In the genomic region with DNA sequence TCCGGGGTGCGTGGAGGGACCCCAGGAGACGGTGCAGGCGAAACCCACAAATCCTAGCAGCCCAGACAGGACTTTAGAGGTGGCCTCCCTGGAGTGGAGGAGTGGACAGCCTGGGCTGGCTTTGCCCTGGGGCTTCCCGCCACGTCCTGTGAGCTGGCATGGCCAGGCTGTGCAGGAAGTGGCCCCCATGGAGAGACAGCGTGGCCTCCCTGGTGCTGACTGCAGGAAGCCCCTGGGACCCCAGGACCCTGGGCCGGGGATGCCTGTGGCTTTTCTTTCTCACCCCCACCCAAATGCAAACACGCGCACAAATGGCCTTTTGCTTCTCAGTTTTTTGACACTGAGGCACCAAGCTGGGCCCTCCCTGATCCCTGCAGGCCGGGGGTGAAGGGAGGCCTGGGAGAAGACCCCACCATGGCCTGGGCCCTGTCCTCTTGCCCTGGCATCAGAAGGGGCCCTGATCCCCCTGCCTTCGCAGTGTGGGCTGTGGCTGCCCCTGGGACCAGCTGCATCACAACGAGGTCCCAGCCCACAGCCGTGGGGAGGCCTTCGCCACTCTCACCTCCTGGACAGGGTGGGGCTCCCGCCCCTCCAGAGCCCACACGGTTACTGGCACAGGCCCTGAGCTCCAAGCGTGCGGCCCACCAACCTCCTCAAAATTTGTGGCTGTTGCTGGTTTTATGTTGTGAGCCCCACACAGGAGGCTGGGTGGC, we compare ENCODE assay signal across 22 cellular contexts. TPM values are rescaled to one million over a fixed set of nuclear protein-coding genes. Genes with fewer than 3 reads are reported as not detected.
"Had no signal": no experiment of that assay in that cellular context is flagged by ENCODE, and none has a peak within 500 bp of the region (broad histone marks: within the 10 kb centered on the region; RNA-seq: fewer than 3 reads in every experiment).

No MANE protein-coding gene starts in this region.

- H3K27ac ChIP-seq: ascending aorta, psoas muscle, VCaP had no signal

- H3K36me3 ChIP-seq: ascending aorta had no signal

- H3K36me3 Mint-ChIP-seq: naive thymus-derived CD4-positive, alpha-beta T cell had no signal

- H3K27ac Mint-ChIP-seq: activated CD8-positive, alpha-beta T cell treated with anti-CD3 and anti-CD28 coated beads, Interleukin-2, amount 10 ng/mL, durations not matched to agents 7 days and 5 days; activated naive CD8-positive, alpha-beta T cell treated with anti-CD3 and anti-CD28 coated beads, Interleukin-2, amount 50 U/mL, for 24 hours; activated T-helper 1 cell treated with anti-CD3 and anti-CD28 coated beads, Interleukin-12 subunit alpha, Interleukin-12 subunit beta, Interleukin-2, Interleukin-4 antibody, amounts not matched to agents 30 ng/mL and 10 ng/mL and 1 ng/mL, durations not matched to agents 14 hours and 24 hours and 36 hours; naive thymus-derived CD4-positive, alpha-beta T cell had no signal

- H3K9me3 ChIP-seq: ascending aorta, psoas muscle, spleen had no signal

- H3K4me3 Mint-ChIP-seq: activated CD8-positive, alpha-beta T cell treated with anti-CD3 and anti-CD28 coated beads, Interleukin-2, amount 10 ng/mL, durations not matched to agents 7 days and 5 days; activated naive CD8-positive, alpha-beta T cell treated with anti-CD3 and anti-CD28 coated beads, Interleukin-2, amount 50 U/mL, for 24 hours; activated T-helper 1 cell treated with anti-CD3 and anti-CD28 coated beads, Interleukin-12 subunit alpha, Interleukin-12 subunit beta, Interleukin-2, Interleukin-4 antibody, amounts not matched to agents 30 ng/mL and 10 ng/mL and 1 ng/mL, durations not matched to agents 14 hours and 24 hours and 36 hours; naive thymus-derived CD4-positive, alpha-beta T cell had no signal

- H3K9me3 Mint-ChIP-seq: activated naive CD8-positive, alpha-beta T cell treated with anti-CD3 and anti-CD28 coated beads, Interleukin-2, amount 50 U/mL, for 24 hours; activated T-helper 1 cell treated with anti-CD3 and anti-CD28 coated beads, Interleukin-12 subunit alpha, Interleukin-12 subunit beta, Interleukin-2, Interleukin-4 antibody, amounts not matched to agents 30 ng/mL and 10 ng/mL and 1 ng/mL, durations not matched to agents 14 hours and 24 hours and 36 hours had no signal

- DNase-seq: activated CD4-positive, alpha-beta T cell treated with anti-CD3 and anti-CD28 coated beads for 48 hours; activated CD8-positive, alpha-beta memory T cell treated with anti-CD3 and anti-CD28 coated beads, Interleukin-2, amount 50 U/mL, for 48 hours; activated CD8-positive, alpha-beta T cell treated with anti-CD3 and anti-CD28 coated beads, Interleukin-2, amount 10 ng/mL, durations not matched to agents 7 days and 5 days; activated naive CD4-positive, alpha-beta T cell; activated naive CD8-positive, alpha-beta T cell treated with anti-CD3 and anti-CD28 coated beads, Interleukin-2, amount 50 U/mL, for 24 hours; naive thymus-derived CD4-positive, alpha-beta T cell; psoas muscle; spleen; stimulated activated CD4-positive, alpha-beta T cell treated with anti-CD3 and anti-CD28 coated beads, Interleukin-2, amount 100 ng/mL, for 24 hours; stimulated activated naive CD4-positive, alpha-beta T cell; SW 1271; T1000 had no signal

- ATAC-seq: activated CD8-positive, alpha-beta T cell treated with anti-CD3 and anti-CD28 coated beads, Interleukin-2, amount 10 ng/mL, durations not matched to agents 7 days and 5 days; activated naive CD8-positive, alpha-beta T cell treated with anti-CD3 and anti-CD28 coated beads, Interleukin-2, amount 50 U/mL, for 24 hours; naive thymus-derived CD4-positive, alpha-beta T cell; psoas muscle; sciatic nerve had no signal

- H3K4me3 ChIP-seq: ascending aorta, lung, psoas muscle, spleen had no signal

- H3K27me3 ChIP-seq: ascending aorta had no signal

RNA-seq across cellular contexts. Expression of a gene that starts 51.6 kb away (rescaled TPM):
- total RNA-seq: activated CD8-positive, alpha-beta T cell treated with anti-CD3 and anti-CD28 coated beads, Interleukin-2, amount 10 ng/mL, durations not matched to agents 7 days and 5 days; activated T-helper 1 cell treated with anti-CD3 and anti-CD28 coated beads, Interleukin-12 subunit alpha, Interleukin-12 subunit beta, Interleukin-2, Interleukin-4 antibody, amounts not matched to agents 30 ng/mL and 10 ng/mL and 1 ng/mL, durations not matched to agents 14 hours and 24 hours and 36 hours; ascending aorta; fibroblast of lung; frontal cortex; lung; mononuclear cell; naive thymus-derived CD4-positive, alpha-beta T cell; omental fat pad; psoas muscle; sciatic nerve; ureter had no signal

RNA-seq across cellular contexts. Expression of a gene that starts 58.9 kb away (rescaled TPM):
- total RNA-seq: activated CD8-positive, alpha-beta T cell treated with anti-CD3 and anti-CD28 coated beads, Interleukin-2, amount 10 ng/mL, durations not matched to agents 7 days and 5 days; activated T-helper 1 cell treated with anti-CD3 and anti-CD28 coated beads, Interleukin-12 subunit alpha, Interleukin-12 subunit beta, Interleukin-2, Interleukin-4 antibody, amounts not matched to agents 30 ng/mL and 10 ng/mL and 1 ng/mL, durations not matched to agents 14 hours and 24 hours and 36 hours had no signal
